In the genomic region with DNA sequence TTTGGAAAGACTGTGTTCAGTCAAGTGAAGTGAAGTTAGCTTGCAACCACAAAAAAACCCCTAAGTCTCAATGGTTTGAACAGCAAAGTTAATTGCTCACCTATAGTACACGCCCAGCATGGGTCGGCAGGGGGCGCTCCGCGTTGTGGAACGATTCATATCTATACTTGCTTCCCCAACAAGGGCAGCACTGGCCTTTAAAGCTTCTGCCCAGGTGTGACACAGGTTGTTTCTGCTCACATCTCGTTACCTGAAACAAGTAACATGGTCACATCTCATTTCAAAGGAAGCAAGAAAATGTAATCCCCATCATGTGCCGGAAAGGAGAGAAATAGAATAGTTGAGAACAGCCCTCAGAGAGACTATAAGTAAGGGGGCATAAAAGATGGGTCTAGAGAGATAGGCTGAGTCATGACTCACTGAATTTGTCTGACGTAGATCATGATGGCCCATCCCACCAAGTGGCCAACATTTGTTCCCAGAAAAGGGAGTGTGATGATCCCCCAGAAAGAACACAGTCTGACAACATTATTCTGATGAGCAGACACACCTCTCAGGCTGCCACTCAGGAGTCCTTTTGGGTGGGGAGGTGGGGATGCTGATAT, we compare ENCODE assay signal across 7 cellular contexts. TPM values are rescaled to one million over a fixed set of nuclear protein-coding genes. Genes with fewer than 3 reads are reported as not detected.
A peak's percentile ranks its signal among the peaks of the same experiment; 100 is the strongest.
DNase-seq lines count a peak whose midpoint lies in the region; ATAC-seq, FAIRE-seq and TF ChIP-seq lines count a peak whose summit lies in the region.

No MANE protein-coding gene starts in this region.

- H4K20me1 ChIP-seq in SU-DHL-6 (ENCODE audit: low read depth, low read length), result no peaks in the 10 kb centered on the region

- ATAC-seq in activated naive CD4-positive, alpha-beta T cell treated with anti-CD3 and anti-CD28 coated beads, Interleukin-2, amount 50 U/mL, for 72 hours, result peak; percentile 75 to 77
- ATAC-seq in heart left ventricle, result peak in 3 of 4 donors; percentile 61 to 70 (median 65)
- no peak for ATAC-seq in HG02623 (IDR thresholded peaks at IDR 0.05; ENCODE audit: unreplicated experiment)

- no peaks in the 10 kb centered on the region for H3K36me3 Mint-ChIP-seq in activated naive CD4-positive, alpha-beta T cell treated with anti-CD3 and anti-CD28 coated beads, Interleukin-2, amount 50 U/mL, for 72 hours

- H3K4me3 ChIP-seq in NB4 (ENCODE audit: low read depth, low read length) (no peak overlapping the region), SU-DHL-6 (ENCODE audit: insufficient read depth, low read length, poor library complexity, severe bottlenecking) (no peak overlapping the region), heart left ventricle (no peak overlapping the region)

- peak; percentile 96 for TF ChIP-seq CTCF in NB4 (IDR thresholded peaks at IDR 0.05; ENCODE audit: low read depth, low read length)
- peak; percentile 97 for TF ChIP-seq CTCF in SU-DHL-6 (IDR thresholded peaks at IDR 0.05; ENCODE audit: insufficient read depth, low read length, poor library complexity, severe bottlenecking)
- TF ChIP-seq CTCF in heart left ventricle (IDR thresholded peaks at IDR 0.05), result peak; percentile 67 to 89 (median 79)

- TF ChIP-seq POLR2A in GM12892 (IDR thresholded peaks at IDR 0.05; ENCODE audit: low read depth, low read length), result no peak
- TF ChIP-seq POLR2A in NB4 (IDR thresholded peaks at IDR 0.05; ENCODE audit: extremely low read depth, insufficient read length), result no peak
- TF ChIP-seq POLR2A in heart left ventricle (IDR thresholded peaks at IDR 0.05), result no peak

- no peaks in the 10 kb centered on the region for H3F3A ChIP-seq in SU-DHL-6 (ENCODE audit: insufficient read depth)

- H3K27ac ChIP-seq in SU-DHL-6 (ENCODE audit: low read depth, low read length) (no peak overlapping the region), heart left ventricle (no peak overlapping the region)

- H3K27me3 ChIP-seq in SU-DHL-6 (ENCODE audit: low read length), result no peaks in the 10 kb centered on the region
- peaks cover 0 to 11% (median 3%) of the 10 kb centered on the region in 9 donors for H3K27me3 ChIP-seq in heart left ventricle

- H3K79me2 ChIP-seq in SU-DHL-6 (ENCODE audit: insufficient read depth, low read length), result no peaks in the 10 kb centered on the region

- no peak overlapping the region for H2AFZ ChIP-seq in SU-DHL-6 (ENCODE audit: low read depth, low read length, severe bottlenecking)

- no peaks in the 10 kb centered on the region for H3K9me2 ChIP-seq in SU-DHL-6 (replicated peaks; ENCODE audit: insufficient read depth, low read length)

- no peak overlapping the region for H3K4me2 ChIP-seq in SU-DHL-6 (ENCODE audit: low read depth, low read length, poor library complexity, severe bottlenecking)

- no peak overlapping the region for H3K27ac Mint-ChIP-seq in activated naive CD4-positive, alpha-beta T cell treated with anti-CD3 and anti-CD28 coated beads, Interleukin-2, amount 50 U/mL, for 72 hours

- 17 to 19% (median 17%) methylated on average over 9 of the region's 9 CpGs for WGBS in heart left ventricle, 4 donors

- H3K9me3 ChIP-seq in SU-DHL-6 (ENCODE audit: insufficient read depth, low read length) (no peaks in the 10 kb centered on the region), heart left ventricle (no peaks in the 10 kb centered on the region)

- H3K4me1 ChIP-seq in heart left ventricle, result peaks cover 0 to 6% (median 0%) of the 10 kb centered on the region in 12 donors

- DNase-seq in GM12892 (ENCODE audit: insufficient read length) (no peak), NB4 (ENCODE audit: low read depth) (peak; percentile 76), heart left ventricle (peak; percentile 66 to 88 (median 69)), renal cortical epithelial cell (ENCODE audit: low read depth) (peak; percentile 41)
- peak; percentile 67 to 90 for DNase-seq in activated naive CD4-positive, alpha-beta T cell treated with anti-CD3 and anti-CD28 coated beads, Interleukin-2, amount 50 U/mL, for 72 hours (ENCODE audit: low spot score in 2 of 2)

- no peak overlapping the region for H3K9ac ChIP-seq in SU-DHL-6 (ENCODE audit: low read length)

- FAIRE-seq in GM12892 (lab: Jason Lieb, UNC), result peak; percentile 5

- H3K9me3 Mint-ChIP-seq in activated naive CD4-positive, alpha-beta T cell treated with anti-CD3 and anti-CD28 coated beads, Interleukin-2, amount 50 U/mL, for 72 hours, result no peaks in the 10 kb centered on the region

- H3K36me3 ChIP-seq in SU-DHL-6 (ENCODE audit: low read length) (no peaks in the 10 kb centered on the region), heart left ventricle (no peaks in the 10 kb centered on the region)

- intact Hi-C loops in heart left ventricle (cut with DNase I), result loop anchor here (2.0 to 10.0 kb wide), 17 partner anchors 67 to 480 kb away; partner anchors contain the start of gene FITM2 (in 3 of the 10)

RNA-seq across cellular contexts. Expression of gene HNF4A, which starts 29.0 kb away (rescaled TPM):
- polyA plus RNA-seq in GM12892 (2012; ENCODE audit: missing spikeins), result not detected
- total RNA-seq in activated naive CD4-positive, alpha-beta T cell treated with anti-CD3 and anti-CD28 coated beads, Interleukin-2, amount 50 U/mL, for 72 hours, result not detected
- total RNA-seq in heart left ventricle, result not detected
- under 1 TPM in 1 of 2 donors, not detected in 1; 0.03 TPM for polyA plus RNA-seq in heart left ventricle
- total RNA-seq in renal cortical epithelial cell, result 4.9 TPM in 1 of 2 replicates, not detected in the other

RNA-seq across cellular contexts. Expression of gene R3HDML, which starts 47.7 kb away (rescaled TPM):
- polyA plus RNA-seq in GM12892 (2012; ENCODE audit: missing spikeins), result not detected
- not detected for total RNA-seq in activated naive CD4-positive, alpha-beta T cell treated with anti-CD3 and anti-CD28 coated beads, Interleukin-2, amount 50 U/mL, for 72 hours
- total RNA-seq in heart left ventricle (not detected), renal cortical epithelial cell (not detected in 2 replicates)
- not detected for polyA plus RNA-seq in heart left ventricle
